Comparison of ENCODE assay signal across 24 cellular contexts in the genomic region with DNA sequence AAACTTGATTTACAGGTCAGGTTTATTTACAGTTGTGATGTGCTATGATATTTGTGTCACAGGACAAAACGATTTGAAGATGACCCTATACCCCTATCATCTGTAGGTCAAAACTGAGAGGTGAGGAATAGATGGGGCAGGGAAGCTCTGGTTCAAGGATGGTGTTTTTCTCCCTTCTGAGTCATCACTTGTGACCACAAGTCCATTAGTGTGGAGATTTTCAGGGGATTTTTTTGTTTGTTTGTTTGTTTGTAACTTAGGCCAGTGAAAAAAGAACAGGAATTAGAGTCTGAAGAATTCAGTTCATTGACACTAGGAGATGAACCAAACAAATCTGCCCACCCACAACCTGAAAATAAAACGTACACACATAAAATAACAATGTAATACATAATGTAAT.
"Had no signal": no experiment of that assay in that cellular context is flagged by ENCODE, and none has a peak within 500 bp of the region (broad histone marks: within the 10 kb centered on the region; RNA-seq: fewer than 3 reads in every experiment).

No MANE protein-coding gene starts in this region.

- DNase-seq: activated CD4-positive, alpha-beta T cell treated with anti-CD3 and anti-CD28 coated beads, Interleukin-2, amount 50 U/mL, for 1 hour; activated CD4-positive, CD25-positive, alpha-beta regulatory T cell treated with anti-CD3 and anti-CD28 coated beads, Interleukin-2, amount 50 U/mL, for 72 hours; activated CD8-positive, alpha-beta T cell treated with anti-CD3 and anti-CD28 coated beads, Interleukin-2, amount 10 ng/mL, durations not matched to agents 7 days and 5 days; activated gamma-delta T cell; activated naive CD4-positive, alpha-beta T cell treated with anti-CD3 and anti-CD28 coated beads, Interleukin-2, amount 50 U/mL, for 16 hours; activated naive CD8-positive, alpha-beta T cell treated with anti-CD3 and anti-CD28 coated beads, Interleukin-2, amount 50 U/mL, for 24 hours; aorta; colonic mucosa; dorsolateral prefrontal cortex; effector memory CD8-positive, alpha-beta T cell; esophagus squamous epithelium; heart left ventricle; kidney; left lung; natural killer cell; ovary; stimulated activated CD4-positive, alpha-beta T cell treated with anti-CD3 and anti-CD28 coated beads, Interleukin-4, amount 100 ng/mL, for 4 hours; stimulated activated naive CD8-positive, alpha-beta T cell treated with anti-CD3 and anti-CD28 coated beads, Interleukin-15, Interleukin-2, amounts not matched to agents 100 U/mL and 50 U/mL, for 24 hours; T-helper 17 cell; upper lobe of left lung had no signal

- H3K4me1 ChIP-seq: colonic mucosa, esophagus squamous epithelium, heart left ventricle, left lung, prostate gland, right atrium auricular region, upper lobe of left lung had no signal

- ATAC-seq: activated CD8-positive, alpha-beta T cell treated with anti-CD3 and anti-CD28 coated beads, Interleukin-2, amount 10 ng/mL, durations not matched to agents 7 days and 5 days; activated naive CD8-positive, alpha-beta T cell treated with anti-CD3 and anti-CD28 coated beads, Interleukin-2, amount 50 U/mL, for 24 hours; effector memory CD8-positive, alpha-beta T cell; heart left ventricle; left lung; natural killer cell; stimulated activated naive CD8-positive, alpha-beta T cell treated with anti-CD3 and anti-CD28 coated beads, Interleukin-15, Interleukin-2, amounts not matched to agents 100 U/mL and 50 U/mL, for 24 hours; T-helper 17 cell had no signal

- H3K9me3 ChIP-seq: colonic mucosa, esophagus squamous epithelium, left lung, ovary, prostate gland, right atrium auricular region, upper lobe of left lung had no signal

- H3K36me3 ChIP-seq: colonic mucosa, esophagus squamous epithelium, heart left ventricle, left lung, ovary, prostate gland, right atrium auricular region, upper lobe of left lung had no signal

- H3K27me3 ChIP-seq: colonic mucosa, dorsolateral prefrontal cortex, esophagus squamous epithelium, heart left ventricle, left lung, ovary, right atrium auricular region, upper lobe of left lung had no signal

- H3K4me3 ChIP-seq: colonic mucosa, dorsolateral prefrontal cortex, esophagus squamous epithelium, heart left ventricle, left lung, lung, ovary, prostate gland, right atrium auricular region, upper lobe of left lung had no signal

- H3K27ac ChIP-seq: colonic mucosa, dorsolateral prefrontal cortex, esophagus squamous epithelium, heart left ventricle, left lung, ovary, prostate gland, right atrium auricular region, upper lobe of left lung, VCaP had no signal
